In genomic region chr11:13313005-13313819, GRCh38 we compare ENCODE assay signal across 21 cellular contexts. TPM values are rescaled to one million over a fixed set of nuclear protein-coding genes. Genes with fewer than 3 reads are reported as not detected.
DNase-seq lines count a peak whose midpoint lies in the region; ATAC-seq and TF ChIP-seq lines count a peak whose summit lies in the region.
"Had no signal": no experiment of that assay in that cellular context is flagged by ENCODE, and none has a peak within 500 bp of the region (broad histone marks: within the 10 kb centered on the region; RNA-seq: fewer than 3 reads in every experiment).

No MANE protein-coding gene starts in this region.

- POLR2A ChIA-PET in activated naive CD8-positive, alpha-beta T cell treated with anti-CD3 and anti-CD28 coated beads, Interleukin-2, amount 10 ng/mL, durations not matched to agents 7 days and 5 days (lab: Charles Lee): interaction anchor here (0.8 to 1.3 kb wide), 2 partner anchors 12 to 150 kb away, joined by 3 read pairs; partner anchors contain the start of gene BTBD10
- POLR2A ChIA-PET in activated CD8-positive, alpha-beta T cell treated with anti-CD3 and anti-CD28 coated beads for 36 hours (lab: Charles Lee): interaction anchor here (1.2 to 2.0 kb wide), 2 partner anchors 11 to 12 kb away, joined by 4 to 5 read pairs; no protein-coding TSS in a partner anchor

- peak overlapping the region; percentile 16 for H3K27ac Mint-ChIP-seq in activated naive CD8-positive, alpha-beta T cell treated with anti-CD3 and anti-CD28 coated beads, Interleukin-2, amount 10 ng/mL, durations not matched to agents 7 days and 5 days
- H3K27ac Mint-ChIP-seq in activated naive CD8-positive, alpha-beta T cell treated with anti-CD3 and anti-CD28 coated beads, Interleukin-2, amount 50 U/mL, for 24 hours: no peak overlapping the region
- H3K27ac Mint-ChIP-seq in activated CD8-positive, alpha-beta T cell treated with anti-CD3 and anti-CD28 coated beads for 36 hours: peak overlapping the region; percentile 41
- H3K27ac Mint-ChIP-seq: B cell had no signal

- H3K4me3 ChIP-seq in fibroblast of mammary gland (ENCODE audit: control insufficient read depth, low read depth, low read length): no peak overlapping the region
- H3K4me3 ChIP-seq in thyroid gland (replicated peaks in 1 of 3): no peak overlapping the region
- H3K4me3 ChIP-seq: gastroesophageal sphincter, lung, skin epidermis, tibial artery had no signal

- H3K4me3 Mint-ChIP-seq in activated naive CD8-positive, alpha-beta T cell treated with anti-CD3 and anti-CD28 coated beads, Interleukin-2, amount 10 ng/mL, durations not matched to agents 7 days and 5 days: no peak overlapping the region
- no peak overlapping the region for H3K4me3 Mint-ChIP-seq in activated naive CD8-positive, alpha-beta T cell treated with anti-CD3 and anti-CD28 coated beads, Interleukin-2, amount 50 U/mL, for 24 hours
- no peak overlapping the region for H3K4me3 Mint-ChIP-seq in activated CD8-positive, alpha-beta T cell treated with anti-CD3 and anti-CD28 coated beads for 36 hours
- H3K4me3 Mint-ChIP-seq: B cell had no signal

- CTCF ChIA-PET in activated CD8-positive, alpha-beta T cell treated with anti-CD3 and anti-CD28 coated beads for 36 hours (lab: Charles Lee): interaction anchor here (1.2 to 3.1 kb wide), 2 partner anchors 22 to 103 kb away, joined by 3 to 18 read pairs; no protein-coding TSS in a partner anchor

- peak overlapping the region in 2 of 3 donors; percentile 9 to 41 for H3K27ac ChIP-seq in thyroid gland
- H3K27ac ChIP-seq: gastroesophageal sphincter, tibial artery had no signal

- H3K36me3 ChIP-seq in thyroid gland: no peaks in the 10 kb centered on the region

- H3K27me3 Mint-ChIP-seq in activated naive CD8-positive, alpha-beta T cell treated with anti-CD3 and anti-CD28 coated beads, Interleukin-2, amount 10 ng/mL, durations not matched to agents 7 days and 5 days: no peaks in the 10 kb centered on the region
- no peaks in the 10 kb centered on the region for H3K27me3 Mint-ChIP-seq in activated naive CD8-positive, alpha-beta T cell treated with anti-CD3 and anti-CD28 coated beads, Interleukin-2, amount 50 U/mL, for 24 hours
- no peaks in the 10 kb centered on the region for H3K27me3 Mint-ChIP-seq in activated CD8-positive, alpha-beta T cell treated with anti-CD3 and anti-CD28 coated beads for 36 hours
- H3K27me3 Mint-ChIP-seq: B cell had no signal

- TF ChIP-seq POLR2A in thyroid gland (IDR thresholded peaks at IDR 0.05): no peak

- no peaks in the 10 kb centered on the region for H3K9me3 Mint-ChIP-seq in activated naive CD8-positive, alpha-beta T cell treated with anti-CD3 and anti-CD28 coated beads, Interleukin-2, amount 10 ng/mL, durations not matched to agents 7 days and 5 days
- no peaks in the 10 kb centered on the region for H3K9me3 Mint-ChIP-seq in activated naive CD8-positive, alpha-beta T cell treated with anti-CD3 and anti-CD28 coated beads, Interleukin-2, amount 50 U/mL, for 24 hours
- no peaks in the 10 kb centered on the region for H3K9me3 Mint-ChIP-seq in activated CD8-positive, alpha-beta T cell treated with anti-CD3 and anti-CD28 coated beads for 36 hours

- H3K4me1 Mint-ChIP-seq in activated naive CD8-positive, alpha-beta T cell treated with anti-CD3 and anti-CD28 coated beads, Interleukin-2, amount 10 ng/mL, durations not matched to agents 7 days and 5 days: peaks cover 32% of the 10 kb centered on the region
- peaks cover 56% of the 10 kb centered on the region for H3K4me1 Mint-ChIP-seq in activated naive CD8-positive, alpha-beta T cell treated with anti-CD3 and anti-CD28 coated beads, Interleukin-2, amount 50 U/mL, for 24 hours
- peaks cover 65% of the 10 kb centered on the region for H3K4me1 Mint-ChIP-seq in activated CD8-positive, alpha-beta T cell treated with anti-CD3 and anti-CD28 coated beads for 36 hours (ENCODE audit: low read depth)

- H3K27me3 ChIP-seq in thyroid gland: no peaks in the 10 kb centered on the region
- H3K27me3 ChIP-seq: gastroesophageal sphincter, tibial artery had no signal

- WGBS in thyroid gland, 2 donors: 86 to 91% methylated on average over 16 of the region's 16 CpGs

- DNase-seq in activated naive CD8-positive, alpha-beta T cell treated with anti-CD3 and anti-CD28 coated beads, Interleukin-2, amount 10 ng/mL, durations not matched to agents 7 days and 5 days: no peak
- DNase-seq in activated naive CD8-positive, alpha-beta T cell treated with anti-CD3 and anti-CD28 coated beads, Interleukin-2, amount 50 U/mL, for 24 hours: no peak
- DNase-seq in activated CD8-positive, alpha-beta T cell treated with anti-CD3 and anti-CD28 coated beads for 36 hours: no peak
- DNase-seq in fibroblast of mammary gland (ENCODE audit: low read depth) (peak; percentile 54), thyroid gland (no peak), Ammon's horn (ENCODE audit: low spot score) (no peak)
- DNase-seq: activated naive CD4-positive, alpha-beta T cell treated with Interleukin-2 at 50 U/mL for 16 hours; Calu3; H7; NCI-H1436; NCI-H2107; SK-N-SH; stimulated activated CD4-positive, alpha-beta T cell treated with anti-CD3 and anti-CD28 coated beads, Interleukin-2, amount 100 ng/mL, for 48 hours; stimulated activated naive CD4-positive, alpha-beta T cell; tibial artery had no signal

- intact Hi-C loops in activated CD8-positive, alpha-beta T cell treated with anti-CD3 and anti-CD28 coated beads for 36 hours (cut with micrococcal nuclease): no loop called here
- intact Hi-C loops in thyroid gland (cut with DNase I): no loop called here

- no peaks in the 10 kb centered on the region for H3K9me3 ChIP-seq in thyroid gland
- H3K9me3 ChIP-seq: gastroesophageal sphincter, SK-N-SH, tibial artery had no signal

- no peak for TF ChIP-seq CTCF in activated CD8-positive, alpha-beta T cell treated with anti-CD3 and anti-CD28 coated beads for 36 hours (IDR thresholded peaks at IDR 0.05)
- TF ChIP-seq CTCF in fibroblast of mammary gland (conservative IDR thresholded peaks at IDR 0.05; ENCODE audit: control insufficient read depth, insufficient read depth, low read depth, low read length) (no peak), thyroid gland (IDR thresholded peaks at IDR 0.05) (no peak)

- peaks cover 48 to 66% of the 10 kb centered on the region in 2 donors for H3K4me1 ChIP-seq in thyroid gland

- no peak for ATAC-seq in activated naive CD8-positive, alpha-beta T cell treated with anti-CD3 and anti-CD28 coated beads, Interleukin-2, amount 10 ng/mL, durations not matched to agents 7 days and 5 days (ENCODE audit: low read depth)
- ATAC-seq in activated naive CD8-positive, alpha-beta T cell treated with anti-CD3 and anti-CD28 coated beads, Interleukin-2, amount 50 U/mL, for 24 hours: no peak
- ATAC-seq in activated CD8-positive, alpha-beta T cell treated with anti-CD3 and anti-CD28 coated beads for 36 hours: no peak
- no peak for ATAC-seq in HG03520 (IDR thresholded peaks at IDR 0.05; ENCODE audit: unreplicated experiment)
- no peak for ATAC-seq in HG03521 (IDR thresholded peaks at IDR 0.05; ENCODE audit: unreplicated experiment)
- ATAC-seq: gastroesophageal sphincter had no signal

- H3K36me3 Mint-ChIP-seq in activated naive CD8-positive, alpha-beta T cell treated with anti-CD3 and anti-CD28 coated beads, Interleukin-2, amount 10 ng/mL, durations not matched to agents 7 days and 5 days: peaks cover 36% of the 10 kb centered on the region
- H3K36me3 Mint-ChIP-seq in activated naive CD8-positive, alpha-beta T cell treated with anti-CD3 and anti-CD28 coated beads, Interleukin-2, amount 50 U/mL, for 24 hours (ENCODE audit: low read depth): peaks cover 25% of the 10 kb centered on the region
- H3K36me3 Mint-ChIP-seq in activated CD8-positive, alpha-beta T cell treated with anti-CD3 and anti-CD28 coated beads for 36 hours (ENCODE audit: low read depth): peaks cover 26% of the 10 kb centered on the region

RNA-seq across cellular contexts. Expression of gene BMAL1, which starts 35.6 kb away (rescaled TPM):
- 10 to 100 TPM; 76.8 to 83.3 TPM for total RNA-seq in activated naive CD8-positive, alpha-beta T cell treated with anti-CD3 and anti-CD28 coated beads, Interleukin-2, amount 10 ng/mL, durations not matched to agents 7 days and 5 days
- 10 to 100 TPM; 21.5 to 22.7 TPM for total RNA-seq in activated CD8-positive, alpha-beta T cell treated with anti-CD3 and anti-CD28 coated beads for 36 hours
- 10 to 100 TPM; 41.2 to 97.5 (median 50.7) TPM for total RNA-seq in thyroid gland
